8 cellular contexts compared by ENCODE assay signal in genomic region chr11:113896156-113896879, GRCh38. TPM values are rescaled to one million over a fixed set of nuclear protein-coding genes. Genes with fewer than 3 reads are reported as not detected.
A peak's percentile ranks its signal among the peaks of the same experiment; 100 is the strongest.
DNase-seq lines count a peak whose midpoint lies in the region; ATAC-seq, FAIRE-seq and TF ChIP-seq lines count a peak whose summit lies in the region.

No MANE protein-coding gene starts in this region.

- H3K4me3 Mint-ChIP-seq in H9: no peak overlapping the region
- no peak overlapping the region for H3K4me3 Mint-ChIP-seq in activated naive CD8-positive, alpha-beta T cell treated with anti-CD3 and anti-CD28 coated beads for 36 hours

- H3K79me1 ChIP-seq in H9 (ENCODE audit: insufficient read depth, low read depth, low read length, poor library complexity, severe bottlenecking): no peaks in the 10 kb centered on the region

- H4K8ac ChIP-seq in H9 (replicated peaks; ENCODE audit: insufficient read length, low read depth, low read length): no peak overlapping the region

- no peak overlapping the region for H3T11ph ChIP-seq in H9 (ENCODE audit: low read length)

- H3K4me1 Mint-ChIP-seq in H9: peaks cover 23 to 25% of the 10 kb centered on the region in 2 experiments
- no peaks in the 10 kb centered on the region for H3K4me1 Mint-ChIP-seq in activated naive CD8-positive, alpha-beta T cell treated with anti-CD3 and anti-CD28 coated beads for 36 hours

- peaks cover 0 to under 1% (median 0%) of the 10 kb centered on the region in 3 experiments; a peak in 1 of 7 replicates for H3K36me3 Mint-ChIP-seq in H9 (ENCODE audit: insufficient read depth in 1 of 3, low read depth in 3 of 3)
- no peaks in the 10 kb centered on the region for H3K36me3 Mint-ChIP-seq in activated naive CD8-positive, alpha-beta T cell treated with anti-CD3 and anti-CD28 coated beads for 36 hours

- no peak overlapping the region for H2BK20ac ChIP-seq in H9 (ENCODE audit: low read depth, low read length, poor library complexity, severe bottlenecking)

- no peak for DNase-seq in D721Med (ENCODE audit: insufficient read length, low spot score)
- DNase-seq in H9: peak; percentile 42
- peak; percentile 41 for DNase-seq in NCI-H82 treated with DMSO at 0.1 percent for 48 hours (lab: John Stamatoyannopoulos, UW; ENCODE audit: unreplicated experiment)
- peak; percentile 3 for DNase-seq in activated naive CD8-positive, alpha-beta T cell treated with anti-CD3 and anti-CD28 coated beads for 36 hours
- DNase-seq in left ventricle myocardium inferior: no peak
- no peak for DNase-seq in sciatic nerve (ENCODE audit: low spot score)

- peak; percentile 76 for TF ChIP-seq CTCF in D721Med (IDR thresholded peaks at IDR 0.05; ENCODE audit: insufficient read depth, missing control alignments)
- TF ChIP-seq CTCF in H9 (conservative IDR thresholded peaks at IDR 0.05): peak; percentile 83
- peak; percentile 82 for TF ChIP-seq CTCF in left ventricle myocardium inferior (IDR thresholded peaks at IDR 0.05; ENCODE audit: borderline replicate concordance)

- no peaks in the 10 kb centered on the region for H3K36me3 ChIP-seq in left ventricle myocardium inferior

- no peak overlapping the region for H2AK5ac ChIP-seq in H9 (ENCODE audit: insufficient read length, low read length)

- H2AFZ ChIP-seq in H9 (ENCODE audit: low read length): no peak overlapping the region

- H3K4me3 ChIP-seq in left ventricle myocardium inferior: no peak overlapping the region

- WGBS in H9 (ENCODE audit: extremely low coverage, insufficient read length, low lambda C conversion rate): no CpG with 5 or more reads among the region's 10 CpGs

- no peak overlapping the region for H3K18ac ChIP-seq in H9 (ENCODE audit: insufficient read length, low read depth, low read length)

- no peak overlapping the region for H2BK5ac ChIP-seq in H9 (ENCODE audit: insufficient read length, low read length)

- no peak for FAIRE-seq in D721Med (lab: Jason Lieb, UNC)

- H3K23me2 ChIP-seq in H9 (ENCODE audit: insufficient read length, low read depth, low read length, poor library complexity, severe bottlenecking): no peaks in the 10 kb centered on the region

- H3K9me3 Mint-ChIP-seq in H9: no peaks in the 10 kb centered on the region; a peak in 1 of 5 replicates
- H3K9me3 Mint-ChIP-seq in activated naive CD8-positive, alpha-beta T cell treated with anti-CD3 and anti-CD28 coated beads for 36 hours: no peaks in the 10 kb centered on the region

- no peak overlapping the region for H2BK120ac ChIP-seq in H9 (ENCODE audit: low read depth, low read length, poor library complexity, severe bottlenecking)

- intact Hi-C loops in left ventricle myocardium inferior (cut with micrococcal nuclease): loop anchor here (2.0 kb wide), 1 partner anchor 366 kb away; no protein-coding TSS in a partner anchor
- intact Hi-C loops in sciatic nerve (cut with DNase I): no loop called here

- H3K4me2 ChIP-seq in H9 (ENCODE audit: insufficient read depth, insufficient read length, low read length): no peak overlapping the region

- no peak overlapping the region for H2BK15ac ChIP-seq in H9 (ENCODE audit: low read depth, low read length)

- H3K27ac ChIP-seq in H9 (ENCODE audit: insufficient read length, low read depth, low read length) (no peak overlapping the region), left ventricle myocardium inferior (replicated peaks) (no peak overlapping the region)

- no peak overlapping the region for H3K23ac ChIP-seq in H9 (ENCODE audit: insufficient read length, low read depth, low read length)

- H4K20me1 ChIP-seq in H9 (ENCODE audit: control insufficient read depth, insufficient read depth, insufficient read length): no peaks in the 10 kb centered on the region

- H3K27me3 Mint-ChIP-seq in H9 (ENCODE audit: low read depth): no peaks in the 10 kb centered on the region
- H3K27me3 Mint-ChIP-seq in activated naive CD8-positive, alpha-beta T cell treated with anti-CD3 and anti-CD28 coated beads for 36 hours: no peaks in the 10 kb centered on the region

- ATAC-seq in sciatic nerve: peak; percentile 85
- no peak for ATAC-seq in GM21526 (IDR thresholded peaks at IDR 0.05; ENCODE audit: low FRiP score, unreplicated experiment)
- ATAC-seq in GM19397 (IDR thresholded peaks at IDR 0.05; ENCODE audit: unreplicated experiment): no peak

- no peaks in the 10 kb centered on the region for H3K9me3 ChIP-seq in H9 (ENCODE audit: control insufficient read depth, low read depth, low read length)
- H3K9me3 ChIP-seq in left ventricle myocardium inferior (replicated peaks): no peaks in the 10 kb centered on the region

- no peak overlapping the region for H3K9ac ChIP-seq in H9 (ENCODE audit: extremely low read depth, insufficient read length, low read length)

- H3K27me3 ChIP-seq in H9 (ENCODE audit: insufficient read depth, low read length): no peaks in the 10 kb centered on the region
- H3K27me3 ChIP-seq in left ventricle myocardium inferior (ENCODE audit: low read depth): no peaks in the 10 kb centered on the region

- H4K5ac ChIP-seq in H9 (ENCODE audit: insufficient read length, low read depth, low read length): no peak overlapping the region

- H3K56ac ChIP-seq in H9 (ENCODE audit: insufficient read length, low read depth, low read length): no peak overlapping the region

- H3K4me1 ChIP-seq in H9 (ENCODE audit: insufficient read depth, low read length) (no peaks in the 10 kb centered on the region; the same call in 1 of the 2 replicates), left ventricle myocardium inferior (peaks cover 21% of the 10 kb centered on the region)

- H4K91ac ChIP-seq in H9 (ENCODE audit: insufficient read length, low read depth, low read length): no peak overlapping the region

- H3K4ac ChIP-seq in H9 (ENCODE audit: low read depth, low read length): no peak overlapping the region

- no peak overlapping the region for H3K14ac ChIP-seq in H9 (ENCODE audit: insufficient read depth, low read length)

- no peak overlapping the region for H3K27ac Mint-ChIP-seq in H9
- H3K27ac Mint-ChIP-seq in activated naive CD8-positive, alpha-beta T cell treated with anti-CD3 and anti-CD28 coated beads for 36 hours: no peak overlapping the region

- no peaks in the 10 kb centered on the region for H3K79me2 ChIP-seq in H9 (ENCODE audit: insufficient read depth, low read length)

- H2BK12ac ChIP-seq in H9 (ENCODE audit: insufficient read length, low read depth, low read length): no peak overlapping the region

RNA-seq across cellular contexts. Expression of gene HTR3B, which starts 8.3 kb away (rescaled TPM):
- total RNA-seq in H9 (2021) (not detected in 2 replicates), left ventricle myocardium inferior (not detected), sciatic nerve (not detected)
- not detected for total RNA-seq in activated naive CD8-positive, alpha-beta T cell treated with anti-CD3 and anti-CD28 coated beads for 36 hours

RNA-seq across cellular contexts. Expression of gene USP28, which starts 20.9 kb away (rescaled TPM):
- total RNA-seq in H9 (2021) (98.8 and 107 TPM in 2 replicates), left ventricle myocardium inferior (113 TPM), sciatic nerve (23.0 TPM)
- total RNA-seq in activated naive CD8-positive, alpha-beta T cell treated with anti-CD3 and anti-CD28 coated beads for 36 hours: 10 to 100 TPM; 26.2 to 27.2 TPM

Comparison
In these comparisons a context has a peak if more than half of its experiments do, and no peak if none do; other contexts are left out.
1. DNase-seq: peak in H9 (single experiment), NCI-H82 treated with DMSO at 0.1 percent for 48 hours (single experiment) and activated naive CD8-positive, alpha-beta T cell treated with anti-CD3 and anti-CD28 coated beads for 36 hours (single experiment); none in D721Med (single experiment), left ventricle myocardium inferior (single experiment) and sciatic nerve (single experiment).
2. Peak in every context shown above with its lines, with median percentiles within 50 percentile points of each other: CTCF ChIP-seq.